8 cellular contexts compared by ENCODE assay signal in genomic region chr15:70093481-70094309, GRCh38. TPM values are rescaled to one million over a fixed set of nuclear protein-coding genes. Genes with fewer than 3 reads are reported as not detected.
DNase-seq lines count a peak whose midpoint lies in the region; TF ChIP-seq lines count a peak whose summit lies in the region.

No MANE protein-coding gene starts in this region.

- H3K4me3 ChIP-seq in fibroblast of pulmonary artery (replicated peaks; ENCODE audit: low read depth, low read length) (peak overlapping the region; percentile 88), spleen (peak overlapping the region in 3 of 8 donors; percentile 80 to 96 (median 82)), H7 (ENCODE audit: insufficient read depth, low read depth, low read length) (no peak overlapping the region)

- H3K4me1 Mint-ChIP-seq in T-helper 2 cell treated with Interferon-gamma antibody and Interleukin-4, amounts not matched to agents 5 μg/mL and 100 μg/mL, for 36 hours (ENCODE audit: low read depth) = peaks cover 53% of the 10 kb centered on the region

- no peak for TF ChIP-seq POLR2A in spleen (IDR thresholded peaks at IDR 0.05)

- peaks cover 66% of the 10 kb centered on the region for H3K36me3 Mint-ChIP-seq in T-helper 2 cell treated with Interferon-gamma antibody and Interleukin-4, amounts not matched to agents 5 μg/mL and 100 μg/mL, for 36 hours (ENCODE audit: low read depth)

- H3K27me3 Mint-ChIP-seq in T-helper 2 cell treated with Interferon-gamma antibody and Interleukin-4, amounts not matched to agents 5 μg/mL and 100 μg/mL, for 36 hours (ENCODE audit: low read depth) = peaks cover 3% of the 10 kb centered on the region

- H3K27me3 ChIP-seq in spleen (replicated peaks in 1 of 7) = peaks cover 0 to 5% (median 0%) of the 10 kb centered on the region in 7 donors
- no peaks in the 10 kb centered on the region for H3K27me3 ChIP-seq in H7 (ENCODE audit: control insufficient read depth, insufficient read depth, low read length)

- H3K9me3 Mint-ChIP-seq in T-helper 2 cell treated with Interferon-gamma antibody and Interleukin-4, amounts not matched to agents 5 μg/mL and 100 μg/mL, for 36 hours = no peaks in the 10 kb centered on the region

- no peak overlapping the region for H3K27ac Mint-ChIP-seq in T-helper 2 cell treated with Interferon-gamma antibody and Interleukin-4, amounts not matched to agents 5 μg/mL and 100 μg/mL, for 36 hours

- intact Hi-C loops in spleen (cut with DNase I; ENCODE audit: low total_unique reads) = loop anchor here (10.0 kb wide), 1 partner anchor 369 kb away; no protein-coding TSS in a partner anchor

- no peak for TF ChIP-seq CTCF in fibroblast of pulmonary artery (IDR thresholded peaks at IDR 0.05; ENCODE audit: low read length, missing control alignments)
- TF ChIP-seq CTCF in spleen (IDR thresholded peaks at IDR 0.05 in 8 of 11, conservative IDR thresholded peaks at IDR 0.05 in 3 of 11) = no peak

- peak; percentile 55 for DNase-seq in NCI-H510A treated with DMSO at 0.1 percent for 48 hours (lab: John Stamatoyannopoulos, UW)
- no peak for DNase-seq in NCI-H510A (lab: John Stamatoyannopoulos, UW)
- peak; percentile 16 for DNase-seq in T-helper 2 cell treated with Interferon-gamma antibody and Interleukin-4, amounts not matched to agents 5 μg/mL and 100 μg/mL, for 36 hours (ENCODE audit: low spot score)
- DNase-seq in fibroblast of pulmonary artery (ENCODE audit: low read depth) = peak; percentile 79
- peak; percentile 61 for DNase-seq in spleen
- no peak for DNase-seq in H7
- no peak for DNase-seq in ACHN
- no peak for DNase-seq in NCI-H1092 (lab: John Stamatoyannopoulos, UW)

- H3K4me1 ChIP-seq in spleen = peaks cover 34 to 98% (median 80%) of the 10 kb centered on the region in 6 donors

- peak overlapping the region in 2 of 8 donors; percentile 24 to 53 for H3K27ac ChIP-seq in spleen

- 60 to 74% (median 63%) methylated on average over 11 of the region's 11 CpGs for WGBS in spleen, 5 donors

- in situ Hi-C loops in ACHN (cut with HindIII; ENCODE audit: low pct_ligation_motif_present, low pct_unique_long_range_greater_than_20kb, low sequenced_read_pairs) = no loop called here

- no peaks in the 10 kb centered on the region for H3K9me3 ChIP-seq in spleen

- peaks cover 0 to 61% (median 24%) of the 10 kb centered on the region in 6 donors for H3K36me3 ChIP-seq in spleen
- no peaks in the 10 kb centered on the region; the same call in none of the 2 replicates for H3K36me3 ChIP-seq in H7 (replicated peaks; ENCODE audit: control insufficient read depth, insufficient read depth, low read length)

- H3K4me3 Mint-ChIP-seq in T-helper 2 cell treated with Interferon-gamma antibody and Interleukin-4, amounts not matched to agents 5 μg/mL and 100 μg/mL, for 36 hours = peak overlapping the region; percentile 62

RNA-seq across cellular contexts. Expression of gene TLE3, which starts 4.0 kb away (rescaled TPM):
- 100 to 1,000 TPM in 5 of 7 donors, 10 to 100 TPM in 2; 81.7 to 141 (median 121) TPM for total RNA-seq in spleen
- polyA plus RNA-seq in spleen = 10 to 100 TPM; 23.7 to 41.0 (median 29.2) TPM
- 83.5 and 108 TPM in 2 replicates for total RNA-seq in H7 (2014; rRNA removed; shearing (Covaris generic))

Comparison
In these comparisons a context has a peak if more than half of its experiments do, and no peak if none do; other contexts are left out.
1. DNase-seq: peak in NCI-H510A treated with DMSO at 0.1 percent for 48 hours (single experiment), T-helper 2 cell treated with Interferon-gamma antibody and Interleukin-4, amounts not matched to agents 5 μg/mL and 100 μg/mL, for 36 hours (single experiment), fibroblast of pulmonary artery (single experiment) and spleen (single experiment); none in NCI-H510A (single experiment), H7 (single experiment), ACHN (single experiment) and NCI-H1092 (single experiment).